In the genomic region with DNA sequence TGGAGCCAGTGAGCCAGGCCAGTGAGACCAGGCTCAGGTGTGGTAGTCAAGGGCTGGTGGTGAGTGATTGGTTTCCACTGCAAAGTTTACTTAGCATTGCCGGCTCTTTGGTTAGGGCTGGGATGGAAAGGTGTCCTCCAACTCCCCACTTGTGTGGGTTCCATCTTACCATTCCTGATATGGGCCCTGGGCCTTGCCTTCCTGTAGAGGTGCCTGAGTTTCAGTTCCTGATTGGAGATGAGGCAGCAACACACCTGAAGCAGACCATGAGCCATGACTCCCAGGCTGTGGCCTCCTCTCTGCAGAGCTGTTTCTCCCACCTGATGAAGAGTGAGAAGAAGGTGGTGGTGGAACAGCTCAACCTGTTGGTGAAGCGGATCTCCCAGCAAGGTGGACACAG, we compare ENCODE assay signal across 17 cellular contexts. TPM values are rescaled to one million over a fixed set of nuclear protein-coding genes. Genes with fewer than 3 reads are reported as not detected.
DNase-seq lines count a peak whose midpoint lies in the region; ATAC-seq, FAIRE-seq and TF ChIP-seq lines count a peak whose summit lies in the region.
"Had no signal": no experiment of that assay in that cellular context is flagged by ENCODE, and none has a peak within 500 bp of the region (broad histone marks: within the 10 kb centered on the region; RNA-seq: fewer than 3 reads in every experiment).

No MANE protein-coding gene starts in this region.

- intact Hi-C loops in left cardiac atrium (cut with DNase I) (no loop called here), heart right ventricle (cut with DNase I) (loop anchor here in 2 of 10 donors (10.0 kb wide), 1 partner anchor 48 kb away; the partner anchor contains the start of gene ULK3 (in 2 of the 2))

- H3K9me3 Mint-ChIP-seq in T-cell: no peaks in the 10 kb centered on the region
- H3K9me3 Mint-ChIP-seq in central memory CD8-positive, alpha-beta T cell: no peaks in the 10 kb centered on the region
- no peaks in the 10 kb centered on the region for H3K9me3 Mint-ChIP-seq in stimulated activated memory B cell treated with anti-CD40 and anti-IgM and Interleukin-4, amounts not matched to agents 10 μg/mL and 1 μg/mL and 100 μg/mL, for 72 hours

- H3K4me1 Mint-ChIP-seq in T-cell: peaks cover 46 to 60% (median 52%) of the 10 kb centered on the region in 3 donors
- peaks cover 30% of the 10 kb centered on the region for H3K4me1 Mint-ChIP-seq in central memory CD8-positive, alpha-beta T cell
- H3K4me1 Mint-ChIP-seq in stimulated activated memory B cell treated with anti-CD40 and anti-IgM and Interleukin-4, amounts not matched to agents 10 μg/mL and 1 μg/mL and 100 μg/mL, for 72 hours: peaks cover 36% of the 10 kb centered on the region

- peak overlapping the region in 2 of 3 donors; percentile 17 to 67 for H3K4me3 Mint-ChIP-seq in T-cell
- H3K4me3 Mint-ChIP-seq in central memory CD8-positive, alpha-beta T cell: peak overlapping the region; percentile 75
- H3K4me3 Mint-ChIP-seq in stimulated activated memory B cell treated with anti-CD40 and anti-IgM and Interleukin-4, amounts not matched to agents 10 μg/mL and 1 μg/mL and 100 μg/mL, for 72 hours: no peak overlapping the region

- H3K27ac Mint-ChIP-seq in T-cell: peak overlapping the region; percentile 99 to 100
- H3K27ac Mint-ChIP-seq in central memory CD8-positive, alpha-beta T cell (ENCODE audit: low read depth): peak overlapping the region; percentile 96
- peak overlapping the region; percentile 88 for H3K27ac Mint-ChIP-seq in stimulated activated memory B cell treated with anti-CD40 and anti-IgM and Interleukin-4, amounts not matched to agents 10 μg/mL and 1 μg/mL and 100 μg/mL, for 72 hours

- no peak overlapping the region for H3K4me3 ChIP-seq in heart right ventricle
- H3K4me3 ChIP-seq: left lung, tibial artery had no signal

- peak; percentile 0 for DNase-seq in left cardiac atrium
- no peak for DNase-seq in heart right ventricle
- DNase-seq in T-cell: no peak
- no peak for DNase-seq in central memory CD8-positive, alpha-beta T cell (ENCODE audit: low spot score in 2 of 2)
- no peak for DNase-seq in NCI-H2227 (lab: John Stamatoyannopoulos, UW; ENCODE audit: unreplicated experiment)
- DNase-seq in GM19239 (ENCODE audit: insufficient read length, low spot score): no peak
- DNase-seq: activated gamma-delta T cell, Caco-2, glutamatergic neuron, KG1, left lung, NCI-H510A, occipital lobe, tibial artery, WERI-Rb-1 had no signal

- POLR2A ChIA-PET in T-cell (lab: Charles Lee): no interaction called here

- H3K36me3 ChIP-seq in heart right ventricle: peaks cover 0 to 50% (median 4%) of the 10 kb centered on the region in 9 donors

- no peaks in the 10 kb centered on the region for H3K27me3 Mint-ChIP-seq in T-cell
- no peaks in the 10 kb centered on the region for H3K27me3 Mint-ChIP-seq in central memory CD8-positive, alpha-beta T cell
- no peaks in the 10 kb centered on the region for H3K27me3 Mint-ChIP-seq in stimulated activated memory B cell treated with anti-CD40 and anti-IgM and Interleukin-4, amounts not matched to agents 10 μg/mL and 1 μg/mL and 100 μg/mL, for 72 hours

- no peak for FAIRE-seq in GM19239 (lab: Jason Lieb, UNC)

- no peaks in the 10 kb centered on the region for H3K27me3 ChIP-seq in heart right ventricle
- H3K27me3 ChIP-seq: left lung, tibial artery had no signal

- ATAC-seq in left cardiac atrium (no peak), heart right ventricle (no peak), T-cell (replicated peaks in 1 of 4) (no peak), HG03045 (IDR thresholded peaks at IDR 0.05; ENCODE audit: unreplicated experiment) (no peak)
- ATAC-seq in central memory CD8-positive, alpha-beta T cell (replicated peaks; ENCODE audit: extremely low read depth, poor library complexity, severe bottlenecking): no peak
- ATAC-seq in stimulated activated memory B cell treated with anti-CD40 and anti-IgM and Interleukin-4, amounts not matched to agents 10 μg/mL and 1 μg/mL and 100 μg/mL, for 72 hours: no peak
- ATAC-seq: left lung had no signal

- peaks cover 16% of the 10 kb centered on the region for H3K36me3 Mint-ChIP-seq in T-cell
- peaks cover 4% of the 10 kb centered on the region for H3K36me3 Mint-ChIP-seq in central memory CD8-positive, alpha-beta T cell (ENCODE audit: insufficient read depth)
- H3K36me3 Mint-ChIP-seq in stimulated activated memory B cell treated with anti-CD40 and anti-IgM and Interleukin-4, amounts not matched to agents 10 μg/mL and 1 μg/mL and 100 μg/mL, for 72 hours: peaks cover 18% of the 10 kb centered on the region

- CTCF ChIA-PET in T-cell (lab: Charles Lee): interaction anchor here in 1 of 2 donors (1.4 to 1.8 kb wide), 2 partner anchors 23 to 115 kb away, joined by 3 to 6 read pairs; no protein-coding TSS in a partner anchor

- peak overlapping the region in 2 of 10 donors; percentile 31 to 92 for H3K27ac ChIP-seq in heart right ventricle
- H3K27ac ChIP-seq: left lung, tibial artery, WERI-Rb-1 had no signal

- no peaks in the 10 kb centered on the region for H3K9me3 ChIP-seq in heart right ventricle
- H3K9me3 ChIP-seq: Caco-2, left lung, tibial artery had no signal

- TF ChIP-seq CTCF in heart right ventricle (IDR thresholded peaks at IDR 0.05): no peak

- WGBS in heart right ventricle, 2 donors: 94 to 96% methylated on average over 2 of the region's 2 CpGs

- peaks cover 4 to 60% (median 42%) of the 10 kb centered on the region in 9 donors for H3K4me1 ChIP-seq in heart right ventricle

RNA-seq across cellular contexts. Expression of gene MPI, which starts 3.1 kb away (rescaled TPM):
- total RNA-seq in left cardiac atrium: 10 to 100 TPM; 37.6 to 42.1 TPM
- total RNA-seq in heart right ventricle: 10 to 100 TPM; 39.3 to 86.4 (median 57.4) TPM
- polyA plus RNA-seq in heart right ventricle: 10 to 100 TPM; 24.4 to 34.3 TPM
- 10 to 100 TPM; 36.5 to 74.1 (median 66.1) TPM for total RNA-seq in T-cell

RNA-seq across cellular contexts. Expression of gene FAM219B, which starts 13.7 kb away (rescaled TPM):
- total RNA-seq in left cardiac atrium (100 to 1,000 TPM in 1 of 2 donors, 10 to 100 TPM in 1; 91.2 to 117 TPM), heart right ventricle (100 to 1,000 TPM in 4 of 10 donors, 10 to 100 TPM in 6; 73.1 to 159 (median 98.7) TPM), T-cell (100 to 1,000 TPM in 2 of 5 donors, 10 to 100 TPM in 3; 46.0 to 108 (median 96.6) TPM)
- polyA plus RNA-seq in heart right ventricle: 10 to 100 TPM; 27.1 to 51.1 TPM

RNA-seq across cellular contexts. Expression of gene SCAMP2, which starts 19.8 kb away (rescaled TPM):
- 10 to 100 TPM; 63.4 to 65.2 TPM for total RNA-seq in left cardiac atrium
- total RNA-seq in heart right ventricle: 10 to 100 TPM; 28.0 to 64.3 (median 39.1) TPM
- polyA plus RNA-seq in heart right ventricle: 10 to 100 TPM; 30.9 to 76.7 TPM
- total RNA-seq in T-cell: 100 to 1,000 TPM in 3 of 5 donors, 10 to 100 TPM in 2; 76.8 to 141 (median 134) TPM

RNA-seq across cellular contexts. Expression of gene COX5A, which starts 44.9 kb away (rescaled TPM):
- total RNA-seq in left cardiac atrium (100 to 1,000 TPM; 817 to 989 TPM), heart right ventricle (1,000 to 10,000 TPM in 9 of 10 donors, 100 to 1,000 TPM in 1; 894 to 1,717 (median 1,286) TPM), T-cell (10 to 100 TPM; 58.5 to 83.1 (median 76.7) TPM)
- 1,000 to 10,000 TPM; 1,114 to 1,728 TPM for polyA plus RNA-seq in heart right ventricle

RNA-seq across cellular contexts. Expression of gene ULK3, which starts 50.0 kb away (rescaled TPM):
- 10 to 100 TPM; 35.3 to 41.4 TPM for total RNA-seq in left cardiac atrium
- total RNA-seq in heart right ventricle: 10 to 100 TPM; 21.3 to 44.0 (median 24.7) TPM
- polyA plus RNA-seq in heart right ventricle: 10 to 100 TPM; 22.5 to 56.3 TPM
- total RNA-seq in T-cell: 100 to 1,000 TPM in 3 of 5 donors, 10 to 100 TPM in 2; 53.4 to 112 (median 101) TPM
